Comparison of ENCODE assay signal across 15 cellular contexts in genomic region chr9:79673614-79674013, GRCh38.
A peak's percentile ranks its signal among the peaks of the same experiment; 100 is the strongest.
DNase-seq lines count a peak whose midpoint lies in the region; ATAC-seq and TF ChIP-seq lines count a peak whose summit lies in the region.
"Had no signal": no experiment of that assay in that cellular context is flagged by ENCODE, and none has a peak within 500 bp of the region (broad histone marks: within the 10 kb centered on the region; RNA-seq: fewer than 3 reads in every experiment).

No MANE protein-coding gene starts in this region.

- ATAC-seq in GM19467 (IDR thresholded peaks at IDR 0.05; ENCODE audit: unreplicated experiment) (peak; percentile 70), HG02938 (IDR thresholded peaks at IDR 0.05; ENCODE audit: unreplicated experiment) (peak; percentile 89), T-helper 17 cell (no peak)
- ATAC-seq: activated T-cell treated with anti-CD3 and anti-CD28 coated beads, Interleukin-2, amount 50 U/mL, for 72 hours had no signal

- H3K27me3 Mint-ChIP-seq in T-helper 17 cell: no peaks in the 10 kb centered on the region
- H3K27me3 Mint-ChIP-seq: IgD-negative memory B cell had no signal

- no peak overlapping the region for H3K4me3 Mint-ChIP-seq in T-helper 17 cell
- H3K4me3 Mint-ChIP-seq: activated T-cell treated with anti-CD3 and anti-CD28 coated beads, Interleukin-2, amount 50 U/mL, for 72 hours had no signal

- no peaks in the 10 kb centered on the region for H3K27me3 ChIP-seq in dorsolateral prefrontal cortex

- POLR2A ChIA-PET in GM10248 (lab: Yijun Ruan, JAX): no interaction called here

- TF ChIP-seq CTCF in GM10248 (IDR thresholded peaks at IDR 0.05; ENCODE audit: control extremely low read depth, extremely low read depth, low read depth, missing control alignments) (no peak), dorsolateral prefrontal cortex (IDR thresholded peaks at IDR 0.05 in 54 of 56, conservative IDR thresholded peaks at IDR 0.05 in 2 of 56; ENCODE audit: low read depth in 1 of 56, partially characterized antibody in 56 of 56) (no peak)

- CTCF ChIA-PET in GM10248 (lab: Yijun Ruan, JAX): interaction anchor here (1.0 to 1.4 kb wide), 2 partner anchors 8 to 46 kb away, joined by 3 read pairs; no protein-coding TSS in a partner anchor

- peak overlapping the region; percentile 59 for H3K27ac Mint-ChIP-seq in T-helper 17 cell
- H3K27ac Mint-ChIP-seq: activated T-cell treated with anti-CD3 and anti-CD28 coated beads, Interleukin-2, amount 50 U/mL, for 72 hours had no signal

- no peak for TF ChIP-seq POLR2A in erythroblast (IDR thresholded peaks at IDR 0.05; ENCODE audit: low read length)

- intact Hi-C loops in dorsolateral prefrontal cortex (cut with DNase I): no loop called here

- H3K4me1 Mint-ChIP-seq in T-helper 17 cell: peaks cover 32% of the 10 kb centered on the region

- DNase-seq in GM10248 (ENCODE audit: extremely low spot score) (peak; percentile 15), T-helper 17 cell (no peak), erythroblast (lab: John Stamatoyannopoulos, UW) (no peak), SKM-1 treated with dmso at 0.1 percent for 144 hours (lab: John Stamatoyannopoulos, UW; ENCODE audit: unreplicated experiment) (no peak), 8988T (no peak), dorsolateral prefrontal cortex (no peak)
- DNase-seq: activated T-cell treated with anti-CD3 and anti-CD28 coated beads, Interleukin-2, amount 50 U/mL, for 72 hours; caudate nucleus; EL; NCI-H2171; stimulated activated CD4-positive, alpha-beta T cell treated with anti-CD3 and anti-CD28 coated beads, Interleukin-4, amount 100 ng/mL, for 24 hours; substantia nigra had no signal

- H3K36me3 Mint-ChIP-seq in T-helper 17 cell (ENCODE audit: low read depth): peaks cover 7% of the 10 kb centered on the region

- H3K9me3 ChIP-seq in T-helper 17 cell (ENCODE audit: control insufficient read depth, low read length, poor library complexity, severe bottlenecking): no peaks in the 10 kb centered on the region

- H3K27ac ChIP-seq in dorsolateral prefrontal cortex: no peak overlapping the region

- H3K4me3 ChIP-seq in dorsolateral prefrontal cortex: no peak overlapping the region
